In genomic region chr2:149652925-149653324, GRCh38 we compare ENCODE assay signal across 15 cellular contexts.
"Had no signal": no experiment of that assay in that cellular context is flagged by ENCODE, and none has a peak within 500 bp of the region (broad histone marks: within the 10 kb centered on the region; RNA-seq: fewer than 3 reads in every experiment).

No MANE protein-coding gene starts in this region.

- H3K4me3 ChIP-seq: adrenal gland, esophagus muscularis mucosa, ovary, psoas muscle, right lobe of liver, stomach had no signal

- H3K4me1 ChIP-seq: adrenal gland, esophagus muscularis mucosa, psoas muscle, stomach had no signal

- ATAC-seq: activated naive CD4-positive, alpha-beta T cell treated with anti-CD3 and anti-CD28 coated beads, Interleukin-2, amount 50 U/mL, for 72 hours; naive thymus-derived CD8-positive, alpha-beta T cell; right lobe of liver; stimulated activated effector memory CD8-positive, alpha-beta T cell treated with anti-CD3 and anti-CD28 coated beads, Interleukin-12 subunit alpha, Interleukin-12 subunit beta, amount 100 ng/mL, for 72 hours had no signal

- DNase-seq: activated CD4-positive, alpha-beta T cell treated with anti-CD3 and anti-CD28 coated beads for 1 hour; activated CD4-positive, alpha-beta T cell treated with anti-CD3 and anti-CD28 coated beads, Interleukin-2, amount 50 U/mL, for 4 hours; activated gamma-delta T cell treated with Interleukin-2 at 50 U/mL for 16 hours; adrenal gland; effector CD8-positive, alpha-beta T cell; naive thymus-derived CD8-positive, alpha-beta T cell; ovary; psoas muscle; right lobe of liver; stimulated activated CD4-positive, alpha-beta T cell treated with anti-CD3 and anti-CD28 coated beads, Interleukin-4, amount 100 ng/mL, for 24 hours; stomach had no signal

- H3K27ac ChIP-seq: adrenal gland, esophagus muscularis mucosa, ovary, psoas muscle, right lobe of liver, stomach, VCaP had no signal

- H3K36me3 ChIP-seq: adrenal gland, esophagus muscularis mucosa, ovary, right lobe of liver, stomach had no signal

- H3K27me3 ChIP-seq: adrenal gland, esophagus muscularis mucosa, ovary, right lobe of liver, stomach had no signal

- H3K9me3 ChIP-seq: adrenal gland, esophagus muscularis mucosa, ovary, psoas muscle, right lobe of liver had no signal
